Comparison of ENCODE assay signal across 20 cellular contexts in the genomic region with DNA sequence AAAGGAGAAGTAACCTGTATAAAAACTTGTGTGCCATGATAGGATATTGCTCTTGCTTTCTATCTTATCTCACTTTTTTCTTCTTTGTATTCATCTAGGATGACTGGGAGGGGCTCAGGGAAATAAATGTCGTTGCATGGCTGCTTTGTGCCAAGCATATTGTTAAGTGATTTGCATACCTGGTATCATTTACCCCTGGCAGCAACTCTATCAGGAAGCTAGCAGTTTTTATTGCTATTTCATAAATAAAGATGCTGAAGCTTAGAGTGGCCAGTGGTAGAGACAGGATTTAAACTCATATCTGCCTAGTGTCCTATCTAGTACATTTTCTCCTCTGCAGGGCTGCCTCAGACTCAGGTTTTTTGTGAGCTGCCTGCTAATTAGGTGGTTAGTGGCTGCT.
"Had no signal": no experiment of that assay in that cellular context is flagged by ENCODE, and none has a peak within 500 bp of the region (broad histone marks: within the 10 kb centered on the region; RNA-seq: fewer than 3 reads in every experiment).

No MANE protein-coding gene starts in this region.

- H3K27me3 ChIP-seq: body of pancreas, suprapubic skin, upper lobe of left lung had no signal

- H3K4me1 ChIP-seq: prostate gland had no signal

- H3K4me3 ChIP-seq: body of pancreas, prostate gland, smooth muscle cell, suprapubic skin, upper lobe of left lung had no signal

- H3K9me3 ChIP-seq: body of pancreas, prostate gland, suprapubic skin, upper lobe of left lung had no signal

- H3K4me3 Mint-ChIP-seq: activated naive CD8-positive, alpha-beta T cell treated with anti-CD3 and anti-CD28 coated beads for 36 hours; memory B cell; natural killer cell treated with Interleukin-12 subunit alpha and Interleukin-12 subunit beta and Interleukin-15 and Interleukin-18, amount 100 ng/mL, for 72 hours had no signal

- H3K27ac ChIP-seq: body of pancreas, prostate gland, suprapubic skin, upper lobe of left lung had no signal

- DNase-seq: activated CD4-positive, alpha-beta T cell treated with anti-CD3 and anti-CD28 coated beads, Interleukin-2, amount 50 U/mL, for 1 hour; activated CD4-positive, CD25-positive, alpha-beta regulatory T cell; activated CD8-positive, alpha-beta memory T cell treated with anti-CD3 and anti-CD28 coated beads for 24 hours; activated gamma-delta T cell treated with Interleukin-2 at 50 U/mL for 16 hours; activated naive CD8-positive, alpha-beta T cell treated with anti-CD3 and anti-CD28 coated beads for 36 hours; amygdala; body of pancreas; caudate nucleus; left ventricle myocardium superior; right cardiac atrium; stimulated activated CD4-positive, alpha-beta T cell treated with anti-CD3 and anti-CD28 coated beads, Interleukin-4, amount 100 ng/mL, for 4 hours; stimulated activated naive CD8-positive, alpha-beta T cell treated with anti-CD3 and anti-CD28 coated beads, Interleukin-15, Interleukin-2, amounts not matched to agents 100 U/mL and 50 U/mL, for 24 hours; T-helper 2 cell; upper lobe of left lung had no signal

- H3K9me3 Mint-ChIP-seq: activated naive CD8-positive, alpha-beta T cell treated with anti-CD3 and anti-CD28 coated beads for 36 hours; memory B cell had no signal

- ATAC-seq: body of pancreas; esophagus mucosa; left ventricle myocardium superior; natural killer cell treated with Interleukin-12 subunit alpha and Interleukin-12 subunit beta and Interleukin-15 and Interleukin-18, amount 100 ng/mL, for 72 hours; right cardiac atrium; stimulated activated naive CD8-positive, alpha-beta T cell treated with anti-CD3 and anti-CD28 coated beads, Interleukin-15, Interleukin-2, amounts not matched to agents 100 U/mL and 50 U/mL, for 24 hours had no signal

- H3K4me2 ChIP-seq: smooth muscle cell had no signal

- H3K4me1 Mint-ChIP-seq: activated naive CD8-positive, alpha-beta T cell treated with anti-CD3 and anti-CD28 coated beads for 36 hours; memory B cell had no signal

- H3K27me3 Mint-ChIP-seq: natural killer cell treated with Interleukin-12 subunit alpha and Interleukin-12 subunit beta and Interleukin-15 and Interleukin-18, amount 100 ng/mL, for 72 hours had no signal

- H3K36me3 ChIP-seq: prostate gland, suprapubic skin, upper lobe of left lung had no signal

- H3K36me3 Mint-ChIP-seq: activated naive CD8-positive, alpha-beta T cell treated with anti-CD3 and anti-CD28 coated beads for 36 hours; memory B cell; natural killer cell treated with Interleukin-12 subunit alpha and Interleukin-12 subunit beta and Interleukin-15 and Interleukin-18, amount 100 ng/mL, for 72 hours had no signal

- H3K27ac Mint-ChIP-seq: activated naive CD8-positive, alpha-beta T cell treated with anti-CD3 and anti-CD28 coated beads for 36 hours; memory B cell; natural killer cell treated with Interleukin-12 subunit alpha and Interleukin-12 subunit beta and Interleukin-15 and Interleukin-18, amount 100 ng/mL, for 72 hours had no signal
